8 cellular contexts compared by ENCODE assay signal in genomic region chr14:23034498-23035302, GRCh38. TPM values are rescaled to one million over a fixed set of nuclear protein-coding genes. Genes with fewer than 3 reads are reported as not detected.
DNase-seq lines count a peak whose midpoint lies in the region; ATAC-seq and TF ChIP-seq lines count a peak whose summit lies in the region.

Gene PSMB5, minus strand, starts transcription at chr14:23034900. Its CDS starts 19 bp downstream, at chr14:23034881.

- DNase-seq in CD8-positive, alpha-beta memory T cell = peak; percentile 75 to 93 (median 90)
- peak; percentile 73 for DNase-seq in activated T-cell treated with anti-CD3 and anti-CD28 coated beads for 1 hour (ENCODE audit: low read depth)
- peak; percentile 93 for DNase-seq in fibroblast of gingiva (ENCODE audit: low read depth)
- DNase-seq in natural killer cell treated with Interleukin-12 subunit alpha and Interleukin-12 subunit beta and Interleukin-15 and Interleukin-18, amount 100 ng/mL, for 72 hours (ENCODE audit: low spot score) = peak; percentile 90
- DNase-seq in stomach = peak; percentile 91
- no peak for DNase-seq in cortex of kidney (lab: John Stamatoyannopoulos, UW)

- peak within 1 kb of the TSS; percentile 80 for H3K4me3 ChIP-seq in CD8-positive, alpha-beta memory T cell (ENCODE audit: low read length)
- peak within 1 kb of the TSS; percentile 57 to 83 (median 76) for H3K4me3 ChIP-seq in stomach

- 0 to 1% (median 0%) methylated on average over 27 to 36 of the region's 36 CpGs for WGBS in stomach, 5 donors

- peaks cover 27 to 36% (median 35%) of the 10 kb centered on the region in 3 donors for H3K4me1 Mint-ChIP-seq in CD8-positive, alpha-beta memory T cell
- peaks cover 21 to 23% of the 10 kb centered on the region in 2 donors for H3K4me1 Mint-ChIP-seq in natural killer cell treated with Interleukin-12 subunit alpha and Interleukin-12 subunit beta and Interleukin-15 and Interleukin-18, amount 100 ng/mL, for 72 hours (ENCODE audit: low read depth in 2 of 2)

- H3K36me3 Mint-ChIP-seq in CD8-positive, alpha-beta memory T cell = peaks cover 7 to 35% (median 8%) of the 10 kb centered on the region in 3 donors
- H3K36me3 Mint-ChIP-seq in natural killer cell treated with Interleukin-12 subunit alpha and Interleukin-12 subunit beta and Interleukin-15 and Interleukin-18, amount 100 ng/mL, for 72 hours = peaks cover 14% of the 10 kb centered on the region

- peaks cover 19% of the 10 kb centered on the region for H3K4me1 ChIP-seq in CD8-positive, alpha-beta memory T cell (ENCODE audit: insufficient read depth, low read length)
- peaks cover 7 to 30% (median 21%) of the 10 kb centered on the region in 4 donors for H3K4me1 ChIP-seq in stomach

- peaks cover 0 to 1% of the 10 kb centered on the region in 2 donors for H3K27me3 Mint-ChIP-seq in CD8-positive, alpha-beta memory T cell
- H3K27me3 Mint-ChIP-seq in natural killer cell treated with Interleukin-12 subunit alpha and Interleukin-12 subunit beta and Interleukin-15 and Interleukin-18, amount 100 ng/mL, for 72 hours = no peaks in the 10 kb centered on the region

- POLR2A ChIA-PET in CD8-positive, alpha-beta memory T cell (lab: Charles Lee) = interaction anchor here (0.6 to 1.4 kb wide), 7 partner anchors 17 to 268 kb away, joined by 3 to 5 read pairs (median 3); partner anchors contain the start of genes OXA1L and PRMT5

- ATAC-seq in GM21528 (IDR thresholded peaks at IDR 0.05; ENCODE audit: low FRiP score, unreplicated experiment) = peak; percentile 93
- ATAC-seq in natural killer cell treated with Interleukin-12 subunit alpha and Interleukin-12 subunit beta and Interleukin-15 and Interleukin-18, amount 100 ng/mL, for 72 hours = peak; percentile 95 to 96

- no peak for TF ChIP-seq RAD21 in Ishikawa (IDR thresholded peaks at IDR 0.05; ENCODE audit: low read depth)

- H3K27ac Mint-ChIP-seq in CD8-positive, alpha-beta memory T cell = peak within 1 kb of the TSS; percentile 92 to 100 (median 98)
- H3K27ac Mint-ChIP-seq in natural killer cell treated with Interleukin-12 subunit alpha and Interleukin-12 subunit beta and Interleukin-15 and Interleukin-18, amount 100 ng/mL, for 72 hours = peak within 1 kb of the TSS; percentile 95 to 96

- H3K27me3 ChIP-seq in CD8-positive, alpha-beta memory T cell (ENCODE audit: insufficient read depth, low read length, poor library complexity, severe bottlenecking) = no peaks in the 10 kb centered on the region
- H3K27me3 ChIP-seq in stomach = no peaks in the 10 kb centered on the region

- no peaks in the 10 kb centered on the region for H3K9me3 ChIP-seq in CD8-positive, alpha-beta memory T cell (ENCODE audit: low read length)
- H3K9me3 ChIP-seq in stomach = no peaks in the 10 kb centered on the region

- no peak for TF ChIP-seq EP300 in Ishikawa (IDR thresholded peaks at IDR 0.05; ENCODE audit: borderline replicate concordance)
- no peak for TF ChIP-seq EP300 in stomach (IDR thresholded peaks at IDR 0.05)

- peaks cover 15% of the 10 kb centered on the region for H3K36me3 ChIP-seq in CD8-positive, alpha-beta memory T cell (ENCODE audit: insufficient read depth, low read length)
- H3K36me3 ChIP-seq in stomach = peaks cover 30 to 38% (median 38%) of the 10 kb centered on the region in 4 donors

- CTCF ChIA-PET in CD8-positive, alpha-beta memory T cell (lab: Charles Lee) = interaction anchor here (1.4 to 2.3 kb wide), 2 partner anchors 21 to 40 kb away, joined by 4 to 9 read pairs; no protein-coding TSS in a partner anchor

- H3K9me3 Mint-ChIP-seq in CD8-positive, alpha-beta memory T cell = no peaks in the 10 kb centered on the region
- H3K9me3 Mint-ChIP-seq in natural killer cell treated with Interleukin-12 subunit alpha and Interleukin-12 subunit beta and Interleukin-15 and Interleukin-18, amount 100 ng/mL, for 72 hours = no peaks in the 10 kb centered on the region

- H3K4me3 Mint-ChIP-seq in CD8-positive, alpha-beta memory T cell = peak within 1 kb of the TSS; percentile 83 to 98 (median 89)
- H3K4me3 Mint-ChIP-seq in natural killer cell treated with Interleukin-12 subunit alpha and Interleukin-12 subunit beta and Interleukin-15 and Interleukin-18, amount 100 ng/mL, for 72 hours = peak within 1 kb of the TSS; percentile 89

- intact Hi-C loops in stomach (cut with DNase I; ENCODE audit: low total_unique reads) = no loop called here

- H3K27ac ChIP-seq in CD8-positive, alpha-beta memory T cell (ENCODE audit: low read depth, low read length) = peak within 1 kb of the TSS; percentile 90
- peak within 1 kb of the TSS; percentile 80 to 94 (median 91) for H3K27ac ChIP-seq in stomach

- no peak for TF ChIP-seq POLR2A in stomach (IDR thresholded peaks at IDR 0.05)

- TF ChIP-seq CTCF in stomach (IDR thresholded peaks at IDR 0.05) = peak in 1 of 7 experiments; percentile 9

TF ChIP-seq in Ishikawa, 13 proteins besides CTCF, POLR2A, EP300 and RAD21:
- TF ChIP-seq YY1 (IDR thresholded peaks at IDR 0.05; ENCODE audit: low read depth) = peak; percentile 95
- TF ChIP-seq CREB1 (IDR thresholded peaks at IDR 0.05; ENCODE audit: low read depth) = peak; percentile 90
- TF ChIP-seq MAX (IDR thresholded peaks at IDR 0.05) = no peak
- TF ChIP-seq USF1 (IDR thresholded peaks at IDR 0.05) = peak; percentile 32; the same call in 1 of the 2 replicates
- TF ChIP-seq CEBPB (IDR thresholded peaks at IDR 0.05) = peak; percentile 69
- peak; percentile 90 for TF ChIP-seq EGR1 (IDR thresholded peaks at IDR 0.05)
- TF ChIP-seq TEAD4 (IDR thresholded peaks at IDR 0.05) = no peak
- peak; percentile 84 for TF ChIP-seq TAF1 (IDR thresholded peaks at IDR 0.05; ENCODE audit: low read depth)

RNA-seq across cellular contexts. Expression of gene PSMB5, which starts in this region (rescaled TPM):
- total RNA-seq in CD8-positive, alpha-beta memory T cell = 100 to 1,000 TPM; 186 to 198 TPM
- polyA plus RNA-seq in CD8-positive, alpha-beta memory T cell = 37.1 TPM
- 100 to 1,000 TPM; 102 to 121 TPM for total RNA-seq in natural killer cell treated with Interleukin-12 subunit alpha and Interleukin-12 subunit beta and Interleukin-15 and Interleukin-18, amount 100 ng/mL, for 72 hours
- total RNA-seq in stomach = 100 to 1,000 TPM in 1 of 5 donors, 10 to 100 TPM in 4; 34.4 to 139 (median 54.6) TPM
- 100 to 1,000 TPM in 1 of 3 donors, 10 to 100 TPM in 2; 96.4 to 147 (median 98.6) TPM for polyA plus RNA-seq in stomach
